Comparison of ENCODE assay signal across 10 cellular contexts in the genomic region with DNA sequence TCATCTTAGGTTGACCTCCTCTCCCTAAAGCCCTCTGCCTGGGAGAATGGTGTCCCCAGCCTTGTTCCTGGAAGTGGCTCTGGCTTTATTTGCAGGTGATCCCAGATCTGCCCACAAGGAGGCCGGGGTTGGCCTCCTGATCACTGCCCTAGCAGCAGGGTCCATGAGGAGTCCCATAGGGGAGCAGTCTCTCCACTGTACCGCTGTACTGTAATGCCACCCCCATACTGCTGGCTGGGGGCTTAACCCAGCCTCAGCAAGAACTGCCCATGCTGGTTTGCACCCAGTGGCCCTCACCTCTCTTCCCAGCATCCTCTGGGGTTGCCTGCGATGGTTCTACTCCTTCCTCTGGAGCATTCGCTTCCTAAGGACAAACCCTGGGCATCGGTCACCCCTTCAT. TPM values are rescaled to one million over a fixed set of nuclear protein-coding genes. Genes with fewer than 3 reads are reported as not detected.
A peak's percentile ranks its signal among the peaks of the same experiment; 100 is the strongest.
DNase-seq lines count a peak whose midpoint lies in the region; ATAC-seq and TF ChIP-seq lines count a peak whose summit lies in the region.
"Had no signal": no experiment of that assay in that cellular context is flagged by ENCODE, and none has a peak within 500 bp of the region (broad histone marks: within the 10 kb centered on the region; RNA-seq: fewer than 3 reads in every experiment).

No MANE protein-coding gene starts in this region.

- H3K9me3 Mint-ChIP-seq in H9, result no peaks in the 10 kb centered on the region
- no peaks in the 10 kb centered on the region for H3K9me3 Mint-ChIP-seq in activated T-helper 1 cell treated with anti-CD3 and anti-CD28 coated beads, Interleukin-12 subunit alpha, Interleukin-12 subunit beta, Interleukin-2, Interleukin-4 antibody, amounts not matched to agents 30 ng/mL and 10 ng/mL and 1 ng/mL, durations not matched to agents 14 hours and 24 hours and 36 hours
- H3K9me3 Mint-ChIP-seq: activated T-helper 2 cell treated with anti-CD3 and anti-CD28 coated beads, Interferon-gamma antibody, Interleukin-2, Interleukin-4, amounts not matched to agents 10 μg/mL and 5 μg/mL and 100 μg/mL, durations not matched to agents 14 hours and 24 hours and 36 hours had no signal

- H3K27me3 ChIP-seq in BJ (ENCODE audit: control insufficient read depth, insufficient read depth, low read length) (no peaks in the 10 kb centered on the region), H9 (ENCODE audit: insufficient read depth, low read length) (no peaks in the 10 kb centered on the region), layer of hippocampus (ENCODE audit: control insufficient read depth, insufficient read depth, low read length) (no peaks in the 10 kb centered on the region)
- H3K27me3 ChIP-seq: SJCRH30 had no signal

- H3K4me2 ChIP-seq in H9 (ENCODE audit: insufficient read depth, insufficient read length, low read length), result no peak overlapping the region

- H3K36me3 ChIP-seq in BJ (ENCODE audit: control insufficient read depth, insufficient read depth, low read length), result peaks cover 4% of the 10 kb centered on the region

- CTCF ChIA-PET in BJ (lab: Yijun Ruan, JAX), result no interaction called here

- intact Hi-C loops in activated T-helper 1 cell treated with anti-CD3 and anti-CD28 coated beads, Interleukin-12 subunit alpha, Interleukin-12 subunit beta, Interleukin-2, Interleukin-4 antibody, amounts not matched to agents 30 ng/mL and 10 ng/mL and 1 ng/mL, durations not matched to agents 14 hours and 24 hours and 36 hours (cut with micrococcal nuclease), result no loop called here

- H4K8ac ChIP-seq in H9 (replicated peaks; ENCODE audit: insufficient read length, low read depth, low read length), result no peak overlapping the region

- H3K4me1 ChIP-seq in H9 (ENCODE audit: insufficient read depth, low read length), result peaks cover 20% of the 10 kb centered on the region; the same call in 1 of the 2 replicates

- no peaks in the 10 kb centered on the region for H3K9me3 ChIP-seq in H9 (ENCODE audit: control insufficient read depth, low read depth, low read length)
- H3K9me3 ChIP-seq: SJCRH30 had no signal

- H2BK15ac ChIP-seq in H9 (ENCODE audit: low read depth, low read length), result no peak overlapping the region

- WGBS in H9 (ENCODE audit: extremely low coverage, insufficient read length, low lambda C conversion rate), result no CpG with 5 or more reads among the region's 5 CpGs

- H3K14ac ChIP-seq in H9 (ENCODE audit: insufficient read depth, low read length), result no peak overlapping the region

- no peak overlapping the region for H2BK20ac ChIP-seq in H9 (ENCODE audit: low read depth, low read length, poor library complexity, severe bottlenecking)

- ATAC-seq in GM21447 (IDR thresholded peaks at IDR 0.05; ENCODE audit: unreplicated experiment) (no peak), HG03139 (IDR thresholded peaks at IDR 0.05; ENCODE audit: unreplicated experiment) (no peak)

- TF ChIP-seq CTCF in BJ (IDR thresholded peaks at IDR 0.05; ENCODE audit: insufficient read depth, low read depth, low read length), result 0 out of 2 replicates have a peak, but pooled peaks have one; percentile 21
- TF ChIP-seq CTCF in H9 (conservative IDR thresholded peaks at IDR 0.05), result peak; percentile 61
- TF ChIP-seq CTCF in WI38 (IDR thresholded peaks at IDR 0.05; ENCODE audit: low read depth, low read length), result 0 out of 2 replicates have a peak, but pooled peaks have one; percentile 29

- no peaks in the 10 kb centered on the region for H3K23me2 ChIP-seq in H9 (ENCODE audit: insufficient read length, low read depth, low read length, poor library complexity, severe bottlenecking)

- H3K4me3 ChIP-seq in BJ (ENCODE audit: low read depth, low read length) (no peak overlapping the region), WI38 (ENCODE audit: low read depth, low read length) (no peak overlapping the region)
- H3K4me3 ChIP-seq: SJCRH30 had no signal

- H3K27me3 Mint-ChIP-seq in H9 (ENCODE audit: low read depth), result no peaks in the 10 kb centered on the region; the same call in none of the 2 replicates
- no peaks in the 10 kb centered on the region for H3K27me3 Mint-ChIP-seq in activated T-helper 1 cell treated with anti-CD3 and anti-CD28 coated beads, Interleukin-12 subunit alpha, Interleukin-12 subunit beta, Interleukin-2, Interleukin-4 antibody, amounts not matched to agents 30 ng/mL and 10 ng/mL and 1 ng/mL, durations not matched to agents 14 hours and 24 hours and 36 hours (ENCODE audit: insufficient read depth)

- peak overlapping the region in 1 of 2 experiments; percentile 67; a peak in 1 of 5 replicates for H3K4me3 Mint-ChIP-seq in H9
- H3K4me3 Mint-ChIP-seq in activated T-helper 1 cell treated with anti-CD3 and anti-CD28 coated beads, Interleukin-12 subunit alpha, Interleukin-12 subunit beta, Interleukin-2, Interleukin-4 antibody, amounts not matched to agents 30 ng/mL and 10 ng/mL and 1 ng/mL, durations not matched to agents 14 hours and 24 hours and 36 hours, result no peak overlapping the region

- H2AFZ ChIP-seq in H9 (ENCODE audit: low read length), result no peak overlapping the region

- no peak overlapping the region for H3K56ac ChIP-seq in H9 (ENCODE audit: insufficient read length, low read depth, low read length)

- DNase-seq in BJ (ENCODE audit: low read depth), result no peak
- DNase-seq in H9, result peak; percentile 74
- no peak for DNase-seq in GOT3 (lab: John Stamatoyannopoulos, UW)
- no peak for DNase-seq in activated T-helper 1 cell treated with anti-CD3 and anti-CD28 coated beads, Interleukin-12 subunit alpha, Interleukin-12 subunit beta, Interleukin-2, Interleukin-4 antibody, amounts not matched to agents 30 ng/mL and 10 ng/mL and 1 ng/mL, durations not matched to agents 14 hours and 24 hours and 36 hours (ENCODE audit: low spot score)

- H3K9ac ChIP-seq in H9 (ENCODE audit: extremely low read depth, insufficient read length, low read length), result no peak overlapping the region

- no peak overlapping the region for H2BK12ac ChIP-seq in H9 (ENCODE audit: insufficient read length, low read depth, low read length)

- no peak overlapping the region for H2BK120ac ChIP-seq in H9 (ENCODE audit: low read depth, low read length, poor library complexity, severe bottlenecking)

- POLR2A ChIA-PET in BJ (lab: Charles Lee), result no interaction called here

- no peak overlapping the region for H4K91ac ChIP-seq in H9 (ENCODE audit: insufficient read length, low read depth, low read length)

- no peak overlapping the region for H3K18ac ChIP-seq in H9 (ENCODE audit: insufficient read length, low read depth, low read length)

- H3K79me2 ChIP-seq in H9 (ENCODE audit: insufficient read depth, low read length), result no peaks in the 10 kb centered on the region

- H3T11ph ChIP-seq in H9 (ENCODE audit: low read length), result no peak overlapping the region

- H3K36me3 Mint-ChIP-seq in H9 (ENCODE audit: insufficient read depth in 1 of 3, low read depth in 3 of 3), result peaks cover 0 to 2% (median 0%) of the 10 kb centered on the region in 3 experiments; a peak in 3 of 7 replicates
- no peaks in the 10 kb centered on the region for H3K36me3 Mint-ChIP-seq in activated T-helper 1 cell treated with anti-CD3 and anti-CD28 coated beads, Interleukin-12 subunit alpha, Interleukin-12 subunit beta, Interleukin-2, Interleukin-4 antibody, amounts not matched to agents 30 ng/mL and 10 ng/mL and 1 ng/mL, durations not matched to agents 14 hours and 24 hours and 36 hours (ENCODE audit: low read depth)

- no peak overlapping the region for H3K27ac ChIP-seq in H9 (ENCODE audit: insufficient read length, low read depth, low read length)
- peak overlapping the region; percentile 41 for H3K27ac ChIP-seq in layer of hippocampus (ENCODE audit: low read depth, low read length)
- H3K27ac ChIP-seq: SJCRH30 had no signal

- H3K4ac ChIP-seq in H9 (ENCODE audit: low read depth, low read length), result no peak overlapping the region

- H2AK5ac ChIP-seq in H9 (ENCODE audit: insufficient read length, low read length), result no peak overlapping the region

- peaks cover 51 to 58% of the 10 kb centered on the region in 2 experiments for H3K4me1 Mint-ChIP-seq in H9
- peaks cover 10% of the 10 kb centered on the region for H3K4me1 Mint-ChIP-seq in activated T-helper 1 cell treated with anti-CD3 and anti-CD28 coated beads, Interleukin-12 subunit alpha, Interleukin-12 subunit beta, Interleukin-2, Interleukin-4 antibody, amounts not matched to agents 30 ng/mL and 10 ng/mL and 1 ng/mL, durations not matched to agents 14 hours and 24 hours and 36 hours (ENCODE audit: low read depth)

- no peak overlapping the region for H4K5ac ChIP-seq in H9 (ENCODE audit: insufficient read length, low read depth, low read length)

- H4K20me1 ChIP-seq in H9 (ENCODE audit: control insufficient read depth, insufficient read depth, insufficient read length), result no peaks in the 10 kb centered on the region

- peak overlapping the region in 2 of 3 experiments; percentile 61 to 94; a peak in 4 of 7 replicates for H3K27ac Mint-ChIP-seq in H9
- H3K27ac Mint-ChIP-seq in activated T-helper 1 cell treated with anti-CD3 and anti-CD28 coated beads, Interleukin-12 subunit alpha, Interleukin-12 subunit beta, Interleukin-2, Interleukin-4 antibody, amounts not matched to agents 30 ng/mL and 10 ng/mL and 1 ng/mL, durations not matched to agents 14 hours and 24 hours and 36 hours, result no peak overlapping the region
- H3K27ac Mint-ChIP-seq: activated T-helper 2 cell treated with anti-CD3 and anti-CD28 coated beads, Interferon-gamma antibody, Interleukin-2, Interleukin-4, amounts not matched to agents 10 μg/mL and 5 μg/mL and 100 μg/mL, durations not matched to agents 14 hours and 24 hours and 36 hours had no signal

- H3K23ac ChIP-seq in H9 (ENCODE audit: insufficient read length, low read depth, low read length), result no peak overlapping the region

- no peak overlapping the region for H2BK5ac ChIP-seq in H9 (ENCODE audit: insufficient read length, low read length)

- no peaks in the 10 kb centered on the region for H3K79me1 ChIP-seq in H9 (ENCODE audit: insufficient read depth, low read depth, low read length, poor library complexity, severe bottlenecking)

RNA-seq across cellular contexts. Expression of a gene that starts 39.1 kb away (rescaled TPM):
- 68.5 and 96.5 TPM in 2 replicates for polyA plus RNA-seq in BJ (2011; rRNA removed)
- 44.1 and 74.7 TPM in 2 replicates for polyA minus RNA-seq in BJ (2011; rRNA and poly(A)+ RNA removed)
- 102 and 103 TPM in 2 replicates for total RNA-seq in H9 (2021)
- 116 and 124 TPM in 2 replicates for total RNA-seq in activated T-helper 1 cell treated with anti-CD3 and anti-CD28 coated beads, Interleukin-12 subunit alpha, Interleukin-12 subunit beta, Interleukin-2, Interleukin-4 antibody, amounts not matched to agents 30 ng/mL and 10 ng/mL and 1 ng/mL, durations not matched to agents 14 hours and 24 hours and 36 hours

RNA-seq across cellular contexts. Expression of a gene that starts 39.4 kb away (rescaled TPM):
- polyA plus RNA-seq in BJ (2011; rRNA removed), result 29.7 and 35.3 TPM in 2 replicates
- polyA minus RNA-seq in BJ (2011; rRNA and poly(A)+ RNA removed), result 51.8 and 79.4 TPM in 2 replicates
- 34.4 and 36.1 TPM in 2 replicates for total RNA-seq in H9 (2021)
- 36.0 and 36.5 TPM in 2 replicates for total RNA-seq in activated T-helper 1 cell treated with anti-CD3 and anti-CD28 coated beads, Interleukin-12 subunit alpha, Interleukin-12 subunit beta, Interleukin-2, Interleukin-4 antibody, amounts not matched to agents 30 ng/mL and 10 ng/mL and 1 ng/mL, durations not matched to agents 14 hours and 24 hours and 36 hours

RNA-seq across cellular contexts. Expression of a gene that starts 54.4 kb away (rescaled TPM):
- 51.0 and 80.6 TPM in 2 replicates for polyA plus RNA-seq in BJ (2011; rRNA removed)
- polyA minus RNA-seq in BJ (2011; rRNA and poly(A)+ RNA removed), result 28.0 and 46.9 TPM in 2 replicates
- total RNA-seq in H9 (2021), result 8.0 and 8.1 TPM in 2 replicates
- 3.7 and 4.6 TPM in 2 replicates for total RNA-seq in activated T-helper 1 cell treated with anti-CD3 and anti-CD28 coated beads, Interleukin-12 subunit alpha, Interleukin-12 subunit beta, Interleukin-2, Interleukin-4 antibody, amounts not matched to agents 30 ng/mL and 10 ng/mL and 1 ng/mL, durations not matched to agents 14 hours and 24 hours and 36 hours
